Comparison of ENCODE assay signal across 20 cellular contexts in genomic region chr14:61226015-61226654, GRCh38.
"Had no signal": no experiment of that assay in that cellular context is flagged by ENCODE, and none has a peak within 500 bp of the region (broad histone marks: within the 10 kb centered on the region; RNA-seq: fewer than 3 reads in every experiment).

No MANE protein-coding gene starts in this region.

- H3K27ac Mint-ChIP-seq: activated T-helper 1 cell treated with anti-CD3 and anti-CD28 coated beads, Interleukin-12 subunit alpha, Interleukin-12 subunit beta, Interleukin-2, Interleukin-4 antibody, amounts not matched to agents 30 ng/mL and 10 ng/mL and 1 ng/mL, durations not matched to agents 14 hours and 24 hours and 36 hours; naive thymus-derived CD4-positive, alpha-beta T cell; T-helper 17 cell had no signal

- H3K4me2 ChIP-seq: hepatocyte, smooth muscle cell had no signal

- H3K4me3 ChIP-seq: cardiac muscle cell, dorsolateral prefrontal cortex, hepatocyte, right atrium auricular region, smooth muscle cell, stomach, testis, upper lobe of left lung had no signal

- H3K4me3 Mint-ChIP-seq: activated T-helper 1 cell treated with anti-CD3 and anti-CD28 coated beads, Interleukin-12 subunit alpha, Interleukin-12 subunit beta, Interleukin-2, Interleukin-4 antibody, amounts not matched to agents 30 ng/mL and 10 ng/mL and 1 ng/mL, durations not matched to agents 14 hours and 24 hours and 36 hours; naive thymus-derived CD4-positive, alpha-beta T cell; T-helper 17 cell had no signal

- H3K36me3 ChIP-seq: cardiac muscle cell, right atrium auricular region, stomach, upper lobe of left lung, WERI-Rb-1 had no signal

- H3K79me2 ChIP-seq: hepatocyte had no signal

- H3K4me1 ChIP-seq: right atrium auricular region had no signal

- H2AFZ ChIP-seq: hepatocyte had no signal

- ATAC-seq: left lobe of liver; naive thymus-derived CD4-positive, alpha-beta T cell; T-helper 17 cell had no signal

- H3K27ac ChIP-seq: cardiac muscle cell, hepatocyte, right atrium auricular region, stomach, testis, upper lobe of left lung, WERI-Rb-1 had no signal

- H3K36me3 Mint-ChIP-seq: naive thymus-derived CD4-positive, alpha-beta T cell had no signal

- DNase-seq: activated CD4-positive, alpha-beta T cell treated with anti-CD3 and anti-CD28 coated beads for 4 hours; activated CD8-positive, alpha-beta memory T cell treated with anti-CD3 and anti-CD28 coated beads for 24 hours; activated naive CD4-positive, alpha-beta T cell; aorta; erythroblast; islet precursor cell; midbrain; naive thymus-derived CD4-positive, alpha-beta T cell; stomach; T-helper 17 cell; testis; upper lobe of left lung; WERI-Rb-1 had no signal

- H3K9me3 Mint-ChIP-seq: activated T-helper 1 cell treated with anti-CD3 and anti-CD28 coated beads, Interleukin-12 subunit alpha, Interleukin-12 subunit beta, Interleukin-2, Interleukin-4 antibody, amounts not matched to agents 30 ng/mL and 10 ng/mL and 1 ng/mL, durations not matched to agents 14 hours and 24 hours and 36 hours; naive thymus-derived CD4-positive, alpha-beta T cell had no signal

- H3K4me1 Mint-ChIP-seq: T-helper 17 cell had no signal

- H3K27me3 ChIP-seq: cardiac muscle cell, hepatocyte, right atrium auricular region, stomach, testis, upper lobe of left lung had no signal

- H3K9me3 ChIP-seq: right atrium auricular region, stomach, testis, upper lobe of left lung had no signal
